Comparison of ENCODE assay signal across 13 cellular contexts in the genomic region with DNA sequence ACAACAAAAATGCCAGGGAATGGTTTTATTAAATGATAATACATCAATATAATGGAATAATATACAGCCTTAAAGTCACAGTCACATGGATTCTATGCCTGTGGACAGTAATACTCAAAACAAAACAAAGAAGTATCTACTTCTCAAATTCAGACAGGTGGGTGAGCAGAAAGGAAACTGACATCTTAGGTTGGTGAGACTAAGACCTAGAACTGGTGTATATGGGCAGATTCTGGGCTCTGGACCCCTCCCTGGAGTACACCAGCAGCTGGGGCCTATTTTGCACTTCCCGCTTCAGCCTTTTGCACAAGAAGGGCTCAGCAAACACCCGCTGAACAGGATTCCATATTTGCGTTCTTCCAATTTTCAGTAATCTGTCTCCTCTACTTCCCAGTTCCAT. TPM values are rescaled to one million over a fixed set of nuclear protein-coding genes. Genes with fewer than 3 reads are reported as not detected.
A peak's percentile ranks its signal among the peaks of the same experiment; 100 is the strongest.
DNase-seq lines count a peak whose midpoint lies in the region; ATAC-seq and TF ChIP-seq lines count a peak whose summit lies in the region.
"Had no signal": no experiment of that assay in that cellular context is flagged by ENCODE, and none has a peak within 500 bp of the region (broad histone marks: within the 10 kb centered on the region; RNA-seq: fewer than 3 reads in every experiment).

No MANE protein-coding gene starts in this region.

- no peaks in the 10 kb centered on the region for H3F3A ChIP-seq in Loucy (ENCODE audit: low read depth)

- H3K4me1 ChIP-seq in Loucy (ENCODE audit: insufficient read depth, low read length, poor library complexity, severe bottlenecking) (peaks cover 14% of the 10 kb centered on the region), subcutaneous abdominal adipose tissue (ENCODE audit: control insufficient read depth in 5 of 5, insufficient read depth in 5 of 5, low read length in 5 of 5) (peaks cover 3 to 31% (median 25%) of the 10 kb centered on the region in 5 donors)

- H3K4me1 Mint-ChIP-seq in activated T-cell treated with anti-CD3 and anti-CD28 coated beads, Interleukin-2, amount 50 U/mL, for 72 hours (ENCODE audit: low read depth) = peaks cover 28% of the 10 kb centered on the region
- H3K4me1 Mint-ChIP-seq in dendritic cell treated with granulocyte-macrophage colony-stimulating factor and Interleukin-4, amounts not matched to agents 40 ng/mL and 50 ng/mL, for 4 days (ENCODE audit: low read depth) = peaks cover 44% of the 10 kb centered on the region

- no peaks in the 10 kb centered on the region for H3K9me2 ChIP-seq in Loucy (replicated peaks; ENCODE audit: low read depth, low read length)

- H3K27ac Mint-ChIP-seq in activated T-cell treated with anti-CD3 and anti-CD28 coated beads, Interleukin-2, amount 50 U/mL, for 72 hours = peak overlapping the region; percentile 62
- H3K27ac Mint-ChIP-seq in dendritic cell treated with granulocyte-macrophage colony-stimulating factor and Interleukin-4, amounts not matched to agents 40 ng/mL and 50 ng/mL, for 4 days = no peak overlapping the region

- H3K9me3 Mint-ChIP-seq in activated T-cell treated with anti-CD3 and anti-CD28 coated beads, Interleukin-2, amount 50 U/mL, for 72 hours = no peaks in the 10 kb centered on the region
- no peaks in the 10 kb centered on the region for H3K9me3 Mint-ChIP-seq in dendritic cell treated with granulocyte-macrophage colony-stimulating factor and Interleukin-4, amounts not matched to agents 40 ng/mL and 50 ng/mL, for 4 days

- no peaks in the 10 kb centered on the region for H3K36me3 ChIP-seq in Loucy (ENCODE audit: insufficient read depth, low read length)
- H3K36me3 ChIP-seq in subcutaneous abdominal adipose tissue (ENCODE audit: control insufficient read depth in 5 of 5, insufficient read depth in 5 of 5, low read length in 5 of 5) = peaks cover 0 to 18% (median 3%) of the 10 kb centered on the region in 5 donors

- H3K79me2 ChIP-seq in Loucy (ENCODE audit: insufficient read depth, low read length) = peaks cover 60% of the 10 kb centered on the region

- TF ChIP-seq CTCF in Loucy (conservative IDR thresholded peaks at IDR 0.05; ENCODE audit: low read length) = no peak

- H3K27me3 Mint-ChIP-seq in activated T-cell treated with anti-CD3 and anti-CD28 coated beads, Interleukin-2, amount 50 U/mL, for 72 hours (ENCODE audit: low read depth) = peaks cover 7% of the 10 kb centered on the region
- peaks cover 4% of the 10 kb centered on the region for H3K27me3 Mint-ChIP-seq in dendritic cell treated with granulocyte-macrophage colony-stimulating factor and Interleukin-4, amounts not matched to agents 40 ng/mL and 50 ng/mL, for 4 days

- DNase-seq in activated T-cell treated with anti-CD3 and anti-CD28 coated beads, Interleukin-2, amount 50 U/mL, for 72 hours = no peak
- no peak for DNase-seq in activated T-cell treated with anti-CD3 and anti-CD28 coated beads, Interleukin-2, amount 50 U/mL, for 1 hour
- DNase-seq in NCI-H510A treated with DMSO at 0.1 percent for 48 hours (lab: John Stamatoyannopoulos, UW) (no peak), cerebellar nuclear complex (lab: John Stamatoyannopoulos, UW) (no peak)
- DNase-seq: activated CD4-positive, CD25-positive, alpha-beta regulatory T cell; IMR-90; NCI-H2029; testis had no signal

- H3K9me3 ChIP-seq in Loucy (ENCODE audit: insufficient read depth, low read depth, low read length) (no peaks in the 10 kb centered on the region), subcutaneous abdominal adipose tissue (ENCODE audit: control insufficient read depth in 5 of 5, low read length in 5 of 5) (no peaks in the 10 kb centered on the region)
- H3K9me3 ChIP-seq: testis had no signal

- peak overlapping the region; percentile 55 to 86 for H3K4me3 Mint-ChIP-seq in activated T-cell treated with anti-CD3 and anti-CD28 coated beads, Interleukin-2, amount 50 U/mL, for 72 hours
- peak overlapping the region; percentile 92 for H3K4me3 Mint-ChIP-seq in dendritic cell treated with granulocyte-macrophage colony-stimulating factor and Interleukin-4, amounts not matched to agents 40 ng/mL and 50 ng/mL, for 4 days

- peaks cover 29% of the 10 kb centered on the region for H4K20me1 ChIP-seq in Loucy (ENCODE audit: insufficient read depth, low read length, poor library complexity, severe bottlenecking)

- H3K36me3 Mint-ChIP-seq in activated T-cell treated with anti-CD3 and anti-CD28 coated beads, Interleukin-2, amount 50 U/mL, for 72 hours (ENCODE audit: insufficient read depth in 2 of 2) = peaks cover 8 to 10% of the 10 kb centered on the region in 2 donors
- peaks cover 51% of the 10 kb centered on the region for H3K36me3 Mint-ChIP-seq in dendritic cell treated with granulocyte-macrophage colony-stimulating factor and Interleukin-4, amounts not matched to agents 40 ng/mL and 50 ng/mL, for 4 days (ENCODE audit: low read depth)

- ATAC-seq in activated T-cell treated with anti-CD3 and anti-CD28 coated beads, Interleukin-2, amount 50 U/mL, for 72 hours (replicated peaks in 1 of 2) = no peak
- ATAC-seq in GM19463 (IDR thresholded peaks at IDR 0.05; ENCODE audit: unreplicated experiment) = no peak

- peak overlapping the region; percentile 99 for H3K4me2 ChIP-seq in Loucy (ENCODE audit: low read depth, low read length, poor library complexity, severe bottlenecking)

- H3K27me3 ChIP-seq in Loucy (ENCODE audit: insufficient read depth, low read length, poor library complexity, severe bottlenecking) = no peaks in the 10 kb centered on the region
- no peaks in the 10 kb centered on the region for H3K27me3 ChIP-seq in subcutaneous abdominal adipose tissue (ENCODE audit: control insufficient read depth in 5 of 5, insufficient read depth in 4 of 5, low read length in 5 of 5)
- H3K27me3 ChIP-seq: testis had no signal

- H3K9ac ChIP-seq in Loucy (ENCODE audit: low read depth, low read length, poor library complexity, severe bottlenecking) (peak overlapping the region; percentile 83), subcutaneous abdominal adipose tissue (ENCODE audit: low read length in 5 of 5) (peak overlapping the region in 3 of 5 donors; percentile 30 to 46 (median 35))

- H3K4me3 ChIP-seq in Loucy (ENCODE audit: low read length, poor library complexity, severe bottlenecking) = peak overlapping the region; percentile 83
- H3K4me3 ChIP-seq in subcutaneous abdominal adipose tissue (ENCODE audit: low read depth in 1 of 5, low read length in 5 of 5) = no peak overlapping the region
- H3K4me3 ChIP-seq: testis had no signal

- no peak overlapping the region for H3K27ac ChIP-seq in subcutaneous abdominal adipose tissue (ENCODE audit: low read depth, low read length)
- H3K27ac ChIP-seq: epithelial cell of prostate, testis had no signal

- H2AFZ ChIP-seq in Loucy (ENCODE audit: low read length) = no peak overlapping the region

- intact Hi-C loops in dendritic cell treated with granulocyte-macrophage colony-stimulating factor and Interleukin-4, amounts not matched to agents 40 ng/mL and 50 ng/mL, for 4 days (cut with micrococcal nuclease) = no loop called here

RNA-seq across cellular contexts. Expression of a gene that starts 5.4 kb away (rescaled TPM):
- total RNA-seq in activated T-cell treated with anti-CD3 and anti-CD28 coated beads, Interleukin-2, amount 50 U/mL, for 72 hours = 10 to 100 TPM; 78.4 to 87.2 TPM

RNA-seq across cellular contexts. Expression of a gene that starts 12.7 kb away (rescaled TPM):
- total RNA-seq in activated T-cell treated with anti-CD3 and anti-CD28 coated beads, Interleukin-2, amount 50 U/mL, for 72 hours = 10 to 100 TPM; 27.8 to 28.7 TPM

RNA-seq across cellular contexts. Expression of a gene that starts 32.4 kb away (rescaled TPM):
- 10 to 100 TPM; 36.6 to 38.9 TPM for total RNA-seq in activated T-cell treated with anti-CD3 and anti-CD28 coated beads, Interleukin-2, amount 50 U/mL, for 72 hours

RNA-seq across cellular contexts. Expression of a gene that starts 32.9 kb away (rescaled TPM):
- total RNA-seq in activated T-cell treated with anti-CD3 and anti-CD28 coated beads, Interleukin-2, amount 50 U/mL, for 72 hours = 10 to 100 TPM; 28.8 to 34.4 TPM

RNA-seq across cellular contexts. Expression of a gene that starts 49.5 kb away (rescaled TPM):
- total RNA-seq in activated T-cell treated with anti-CD3 and anti-CD28 coated beads, Interleukin-2, amount 50 U/mL, for 72 hours = not detected
- total RNA-seq: IMR-90, testis had no signal
